In genomic region chr20:38616457-38616856, GRCh38 we compare ENCODE assay signal across 33 cellular contexts. TPM values are rescaled to one million over a fixed set of nuclear protein-coding genes. Genes with fewer than 3 reads are reported as not detected.
"Had no signal": no experiment of that assay in that cellular context is flagged by ENCODE, and none has a peak within 500 bp of the region (broad histone marks: within the 10 kb centered on the region; RNA-seq: fewer than 3 reads in every experiment).

No MANE protein-coding gene starts in this region.

- H3K4me1 ChIP-seq: neural progenitor cell, parathyroid adenoma, psoas muscle, spleen, suprapubic skin, testis, tibial artery, transverse colon, upper lobe of right lung, uterus had no signal

- H3K36me3 ChIP-seq: neural progenitor cell, ovary, spleen, suprapubic skin, tibial artery, transverse colon, upper lobe of right lung, uterus had no signal

- H3K27me3 ChIP-seq: neural progenitor cell, ovary, testis, uterus had no signal

- H3K9me3 ChIP-seq: ovary, psoas muscle, spleen, suprapubic skin, testis, tibial artery, transverse colon, upper lobe of right lung, uterus had no signal

- H3K27ac ChIP-seq: neural progenitor cell, ovary, parathyroid adenoma, psoas muscle, spleen, testis, tibial artery, transverse colon, upper lobe of right lung, uterus had no signal

- ATAC-seq: natural killer cell; psoas muscle; right cardiac atrium; sciatic nerve; stimulated activated naive CD8-positive, alpha-beta T cell treated with anti-CD3 and anti-CD28 coated beads, Interleukin-15, amount 100 ng/mL, for 72 hours had no signal

- H3K4me3 ChIP-seq: neural progenitor cell, ovary, psoas muscle, skin epidermis, smooth muscle cell, spleen, suprapubic skin, testis, tibial artery, transverse colon, upper lobe of right lung, uterus had no signal

- H3K4me3 Mint-ChIP-seq: natural killer cell; nephron; neural progenitor cell; stimulated activated memory B cell treated with anti-CD40 and anti-IgM and Interleukin-4, amounts not matched to agents 10 μg/mL and 1 μg/mL and 100 μg/mL, for 72 hours; stimulated activated naive CD8-positive, alpha-beta T cell treated with anti-CD3 and anti-CD28 coated beads, Interleukin-15, amount 100 ng/mL, for 72 hours had no signal

- H3K27ac Mint-ChIP-seq: natural killer cell; nephron; neural progenitor cell; progenitor cell of endocrine pancreas; stimulated activated memory B cell treated with anti-CD40 and anti-IgM and Interleukin-4, amounts not matched to agents 10 μg/mL and 1 μg/mL and 100 μg/mL, for 72 hours; stimulated activated naive CD8-positive, alpha-beta T cell treated with anti-CD3 and anti-CD28 coated beads, Interleukin-15, amount 100 ng/mL, for 72 hours had no signal

- H3K4me1 Mint-ChIP-seq: natural killer cell; nephron; stimulated activated memory B cell treated with anti-CD40 and anti-IgM and Interleukin-4, amounts not matched to agents 10 μg/mL and 1 μg/mL and 100 μg/mL, for 72 hours; stimulated activated naive CD8-positive, alpha-beta T cell treated with anti-CD3 and anti-CD28 coated beads, Interleukin-15, amount 100 ng/mL, for 72 hours had no signal

- H3K4me2 ChIP-seq: neural progenitor cell had no signal

- DNase-seq: natural killer cell; occipital lobe; ovary; psoas muscle; right cardiac atrium; spleen; stimulated activated CD4-positive, alpha-beta T cell treated with anti-CD3 and anti-CD28 coated beads, Interleukin-12 subunit alpha, Interleukin-12 subunit beta, amount 100 ng/mL, for 4 hours; stimulated activated CD4-positive, alpha-beta T cell treated with anti-CD3 and anti-CD28 coated beads, Interleukin-1b, Interleukin-23, amount 100 ng/mL, for 48 hours; stimulated activated CD4-positive, alpha-beta T cell treated with anti-CD3 and anti-CD28 coated beads, Interleukin-4, amount 100 ng/mL, for 1 hour; stimulated activated CD4-positive, alpha-beta T cell treated with anti-CD3 and anti-CD28 coated beads, Interleukin-4, amount 100 ng/mL, for 4 hours; stimulated activated CD8-positive, alpha-beta memory T cell treated with anti-CD3 and anti-CD28 coated beads, Interleukin-4, amount 100 ng/mL, for 48 hours; stimulated activated naive CD4-positive, alpha-beta T cell; stimulated activated naive CD8-positive, alpha-beta T cell treated with anti-CD3 and anti-CD28 coated beads, Interleukin-15, amount 100 ng/mL, for 72 hours; stimulated activated naive CD8-positive, alpha-beta T cell treated with anti-CD3 and anti-CD28 coated beads, Interleukin-15, Interleukin-2, amounts not matched to agents 100 U/mL and 50 U/mL, for 24 hours; substantia nigra; testis; tibial artery; transverse colon; upper lobe of right lung; uterus had no signal

- H3K36me3 Mint-ChIP-seq: natural killer cell; neural progenitor cell; stimulated activated memory B cell treated with anti-CD40 and anti-IgM and Interleukin-4, amounts not matched to agents 10 μg/mL and 1 μg/mL and 100 μg/mL, for 72 hours; type B pancreatic cell had no signal

- H2AFZ ChIP-seq: neural progenitor cell, parathyroid adenoma had no signal

- H3K9me3 Mint-ChIP-seq: natural killer cell; nephron; neural progenitor cell; stimulated activated memory B cell treated with anti-CD40 and anti-IgM and Interleukin-4, amounts not matched to agents 10 μg/mL and 1 μg/mL and 100 μg/mL, for 72 hours; stimulated activated naive CD8-positive, alpha-beta T cell treated with anti-CD3 and anti-CD28 coated beads, Interleukin-15, amount 100 ng/mL, for 72 hours; type B pancreatic cell had no signal

- H3K79me2 ChIP-seq: parathyroid adenoma had no signal

RNA-seq across cellular contexts. Expression of gene ARHGAP40, which starts 14.8 kb away (rescaled TPM):
- total RNA-seq: natural killer cell, occipital lobe, osteoblast, ovary, progenitor cell of endocrine pancreas, psoas muscle, right cardiac atrium, sciatic nerve, spleen, transverse colon had no signal

RNA-seq across cellular contexts. Expression of gene ADIG, which starts 35.5 kb away (rescaled TPM):
- total RNA-seq: natural killer cell, occipital lobe, osteoblast, ovary, progenitor cell of endocrine pancreas, psoas muscle, renal cortical epithelial cell, right cardiac atrium, sciatic nerve, smooth muscle cell, spleen, suprapubic skin, transverse colon, upper lobe of right lung, urinary bladder, uterus had no signal
